8 cellular contexts compared by ENCODE assay signal in the genomic region with DNA sequence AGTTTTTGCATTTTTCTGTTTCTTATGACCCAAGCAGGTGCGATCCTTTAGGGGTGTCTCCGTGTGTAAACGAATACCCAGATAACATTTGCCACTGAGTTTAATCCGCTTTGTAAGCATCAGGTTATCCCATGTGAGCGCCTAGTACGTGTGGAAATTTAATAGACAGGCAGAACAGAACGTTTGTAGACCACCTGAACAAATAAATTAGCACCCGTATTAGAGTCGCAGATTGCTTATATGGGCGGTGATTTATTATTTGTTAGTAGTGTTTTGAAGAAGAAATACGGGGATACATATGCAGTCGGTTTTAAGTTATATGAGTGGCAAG. TPM values are rescaled to one million over a fixed set of nuclear protein-coding genes. Genes with fewer than 3 reads are reported as not detected.
DNase-seq lines count a peak whose midpoint lies in the region; ATAC-seq and TF ChIP-seq lines count a peak whose summit lies in the region.

No MANE protein-coding gene starts in this region.

- no peak for TF ChIP-seq CTCF in AG04449 (IDR thresholded peaks at IDR 0.05; ENCODE audit: insufficient read depth, low read length, missing control alignments)
- TF ChIP-seq CTCF in mammary epithelial cell (conservative IDR thresholded peaks at IDR 0.05 in 1 of 2, IDR thresholded peaks at IDR 0.05 in 1 of 2; ENCODE audit: extremely low read depth in 1 of 2, insufficient read depth in 1 of 2, low read depth in 1 of 2, low read length in 2 of 2): no peak

- CTCF ChIA-PET in AG04449 (lab: Yijun Ruan, JAX) (interaction anchor here (2.3 to 2.8 kb wide), 3 partner anchors 34 to 418 kb away, joined by 7 to 13 read pairs (median 9); a partner anchor contains a TSS), mammary epithelial cell (lab: Charles Lee; ENCODE audit: low non-redundant PET) (interaction anchor here (0.7 kb wide), 1 partner anchor 406 kb away, joined by 3 read pairs; no protein-coding TSS in a partner anchor)

- DNase-seq in AG04449 (ENCODE audit: low read depth, low spot score): no peak
- DNase-seq in mammary epithelial cell: no peak
- DNase-seq in AG08396 (ENCODE audit: low spot score): no peak
- no peak for DNase-seq in GM19238 (ENCODE audit: insufficient read length, low spot score)
- DNase-seq in NCI-H146 treated with DMSO at 0.1 percent for 48 hours (lab: John Stamatoyannopoulos, UW; ENCODE audit: unreplicated experiment): no peak

- H3K9me3 ChIP-seq in mammary epithelial cell (replicated peaks; ENCODE audit: insufficient read depth, low read length) (no peaks in the 10 kb centered on the region), mucosa of rectum (ENCODE audit: control insufficient read depth in 2 of 2, low read length in 2 of 2) (no peaks in the 10 kb centered on the region)

- POLR2A ChIA-PET in AG04449 (lab: Yijun Ruan, JAX): interaction anchor here (0.6 to 2.6 kb wide), 6 partner anchors 15 to 65 kb away, joined by 3 to 24 read pairs (median 3); a partner anchor contains a TSS

- ATAC-seq in GM21360 (IDR thresholded peaks at IDR 0.05; ENCODE audit: unreplicated experiment): peak; percentile 15
- peak; percentile 2 for ATAC-seq in HG03558 (IDR thresholded peaks at IDR 0.05; ENCODE audit: extremely low read depth, unreplicated experiment)

- H3K27me3 ChIP-seq in mammary epithelial cell (ENCODE audit: insufficient read depth, low read length): no peaks in the 10 kb centered on the region
- no peaks in the 10 kb centered on the region for H3K27me3 ChIP-seq in mucosa of rectum (ENCODE audit: control insufficient read depth in 2 of 2, insufficient read depth in 2 of 2, low read length in 2 of 2)

- H3K9ac ChIP-seq in mammary epithelial cell (ENCODE audit: insufficient read depth, low read length) (peak overlapping the region; percentile 100), mucosa of rectum (ENCODE audit: low read depth in 1 of 2, low read length in 2 of 2) (peak overlapping the region; percentile 55 to 74)

- H2AFZ ChIP-seq in mammary epithelial cell (ENCODE audit: low read depth, low read length): peak overlapping the region; percentile 84

- H4K20me1 ChIP-seq in mammary epithelial cell (ENCODE audit: insufficient read depth, low read length): no peaks in the 10 kb centered on the region

- dilution Hi-C loops in mammary epithelial cell (cut with HindIII; ENCODE audit: low sequenced_read_pairs): no loop called here

- in situ Hi-C loops in mammary epithelial cell (cut with MboI; ENCODE audit: low sequenced_read_pairs in 2 of 2): no loop called here

- H3K36me3 ChIP-seq in mammary epithelial cell (ENCODE audit: insufficient read depth, low read length) (peaks cover 4% of the 10 kb centered on the region), mucosa of rectum (ENCODE audit: control insufficient read depth in 2 of 2, insufficient read depth in 2 of 2, low read length in 2 of 2) (peaks cover 6 to 10% of the 10 kb centered on the region in 2 donors)

- H3K27ac ChIP-seq in mammary epithelial cell (ENCODE audit: insufficient read depth, low read depth, low read length) (peak overlapping the region; percentile 99), mucosa of rectum (ENCODE audit: low read depth in 2 of 2, low read length in 2 of 2) (peak overlapping the region; percentile 61 to 84)

- H3K79me2 ChIP-seq in mammary epithelial cell (ENCODE audit: insufficient read depth, low read length): peaks cover 40% of the 10 kb centered on the region

- peak overlapping the region; percentile 92 for H3K4me2 ChIP-seq in mammary epithelial cell (ENCODE audit: insufficient read depth, low read depth, low read length)

- intact Hi-C loops in mammary epithelial cell (cut with micrococcal nuclease): loop anchor here (1.0 to 10.0 kb wide), 3 partner anchors 29 to 721 kb away; a partner anchor contains a TSS

- H3K4me3 ChIP-seq in AG04449 (ENCODE audit: low read depth, low read length) (peak overlapping the region; percentile 73), mammary epithelial cell (replicated peaks in 1 of 3; ENCODE audit: insufficient read depth in 1 of 3, low read depth in 2 of 3, low read length in 3 of 3) (peak overlapping the region; percentile 48 to 66 (median 60)), mucosa of rectum (ENCODE audit: low read length in 2 of 2) (peak overlapping the region; percentile 98)

- BruUV-seq in mammary epithelial cell (replicated peaks; lab: Mats Ljungman, UMichigan): TSS peak; percentile 69

- peaks cover 14% of the 10 kb centered on the region for H3K4me1 ChIP-seq in mammary epithelial cell (ENCODE audit: insufficient read depth, low read length)
- peaks cover 3 to 8% of the 10 kb centered on the region in 2 donors for H3K4me1 ChIP-seq in mucosa of rectum (ENCODE audit: control insufficient read depth in 2 of 2, insufficient read depth in 2 of 2, low read length in 2 of 2)

- WGBS in mammary epithelial cell (ENCODE audit: low coverage, missing lambda C conversion rate): 0% methylated on average over 12 of the region's 12 CpGs

RNA-seq across cellular contexts. Expression of a gene that starts 0.3 kb away (rescaled TPM):
- total RNA-seq in mammary epithelial cell: 1 to 10 TPM in 1 of 2 donors, under 1 TPM in 1; 0.83 to 1.3 TPM
- 1.1 TPM for polyA plus RNA-seq in mammary epithelial cell
- polyA minus RNA-seq in mammary epithelial cell: not detected

RNA-seq across cellular contexts. Expression of a gene that starts 0.5 kb away (rescaled TPM):
- total RNA-seq in mammary epithelial cell: 10 to 100 TPM; 12.0 to 61.2 TPM
- polyA plus RNA-seq in mammary epithelial cell: 17.5 TPM
- 32.0 TPM for polyA minus RNA-seq in mammary epithelial cell

RNA-seq across cellular contexts. Expression of a gene that starts 10.2 kb away (rescaled TPM):
- total RNA-seq in mammary epithelial cell: under 1 TPM in 1 of 2 donors, not detected in 1; 0.17 TPM
- not detected for polyA plus RNA-seq in mammary epithelial cell
- not detected for polyA minus RNA-seq in mammary epithelial cell

RNA-seq across cellular contexts. Expression of a gene that starts 39.5 kb away (rescaled TPM):
- total RNA-seq in mammary epithelial cell: not detected
- polyA plus RNA-seq in mammary epithelial cell: not detected
- not detected for polyA minus RNA-seq in mammary epithelial cell
